In genomic region chr15:57353317-57353804, GRCh38 we compare ENCODE assay signal across 1 cellular context.
TF ChIP-seq lines count a peak whose summit lies in the region.

No MANE protein-coding gene starts in this region.

TF ChIP-seq in IMR-90, 13 proteins besides CTCF, POLR2A, EP300 and RAD21:
- TF ChIP-seq BHLHE40 (IDR thresholded peaks at IDR 0.05; ENCODE audit: low read depth, low read length): no peak
- TF ChIP-seq FOS (IDR thresholded peaks at IDR 0.05; ENCODE audit: low read depth, low read length): no peak
- no peak for TF ChIP-seq MXI1 (IDR thresholded peaks at IDR 0.05; ENCODE audit: borderline replicate concordance, low read depth, low read length)
- no peak for TF ChIP-seq CHD1 (IDR thresholded peaks at IDR 0.05; ENCODE audit: low read depth, low read length)
- TF ChIP-seq RCOR1 (IDR thresholded peaks at IDR 0.05; ENCODE audit: insufficient replicate concordance, low read length): no peak
- no peak for TF ChIP-seq MAZ (IDR thresholded peaks at IDR 0.05; ENCODE audit: borderline replicate concordance, low read depth, low read length)
- no peak for TF ChIP-seq NFE2L2 (IDR thresholded peaks at IDR 0.05; ENCODE audit: low read depth, low read length)
- no peak for TF ChIP-seq MAFK (IDR thresholded peaks at IDR 0.05; ENCODE audit: low read depth, low read length)
- TF ChIP-seq RFX5 (IDR thresholded peaks at IDR 0.05; ENCODE audit: low read depth, low read length): no peak
- no peak for TF ChIP-seq CEBPB (IDR thresholded peaks at IDR 0.05; ENCODE audit: low read depth, low read length)
- no peak for TF ChIP-seq ELK1 (IDR thresholded peaks at IDR 0.05; ENCODE audit: borderline replicate concordance, low read depth, low read length)
- no peak for TF ChIP-seq SMC3 (IDR thresholded peaks at IDR 0.05; ENCODE audit: low read depth, low read length)
